10 cellular contexts compared by ENCODE assay signal in the genomic region with DNA sequence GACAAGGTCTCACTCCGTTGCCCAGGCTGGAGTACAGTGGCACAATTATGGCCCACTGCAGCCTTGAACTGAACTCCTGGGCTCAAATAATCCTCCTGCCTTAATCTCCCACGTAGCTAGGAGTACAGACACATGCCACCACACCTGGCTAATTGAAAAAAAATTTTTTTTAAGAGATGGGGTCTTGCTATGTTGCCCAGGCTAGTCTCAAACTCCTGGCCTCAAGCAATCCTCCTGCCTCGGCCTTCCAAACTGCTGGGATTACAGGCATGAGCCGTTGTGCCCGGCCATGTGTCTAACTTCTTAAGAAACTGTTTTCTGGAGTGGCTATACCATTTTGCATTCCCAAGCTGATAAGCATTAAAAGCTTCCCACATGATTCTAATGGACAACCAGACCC. TPM values are rescaled to one million over a fixed set of nuclear protein-coding genes. Genes with fewer than 3 reads are reported as not detected.
"Had no signal": no experiment of that assay in that cellular context is flagged by ENCODE, and none has a peak within 500 bp of the region (broad histone marks: within the 10 kb centered on the region; RNA-seq: fewer than 3 reads in every experiment).

No MANE protein-coding gene starts in this region.

- H3K27ac ChIP-seq: GM23248, HL-60 had no signal

- H3K9me3 Mint-ChIP-seq: HFFc6 had no signal

- DNase-seq: GM23248, GOT3, H7, HCEC 1CT, HFFc6, IMR-90, KBM-7 had no signal

- H3K27ac Mint-ChIP-seq: HFFc6 had no signal

- H3K9ac ChIP-seq: GM23248 had no signal

- H3K4me3 Mint-ChIP-seq: HFFc6 had no signal

- H3K4me3 ChIP-seq: GM23248 had no signal

- H2AFZ ChIP-seq: GM23248 had no signal

RNA-seq across cellular contexts. Expression of a gene that starts 9.5 kb away (rescaled TPM):
- total RNA-seq: GM23248, H4, HFFc6, HT1080, IMR-90 had no signal
- polyA plus RNA-seq: IMR-90 had no signal
